In genomic region chr16:53346-54236, GRCh38 we compare ENCODE assay signal across 1 cellular context.
A peak's percentile ranks its signal among the peaks of the same experiment; 100 is the strongest.
TF ChIP-seq lines count a peak whose summit lies in the region.

Gene POLR3K (minus strand): TSS chr16:53608. CDS start chr16:53586, 22 bp downstream.
Gene SNRNP25 (plus strand): TSS chr16:53828. CDS start chr16:54017, 189 bp downstream.

TF ChIP-seq in HepG2, 621 proteins besides CTCF, POLR2A, EP300 and RAD21 (continued from another document and continues in another):
- TF ChIP-seq GMEB1 (CRISPR knock-in tag; IDR thresholded peaks at IDR 0.05; ENCODE audit: borderline replicate concordance) (no peak), ZNF460 (CRISPR knock-in tag; IDR thresholded peaks at IDR 0.05; ENCODE audit: borderline replicate concordance) (no peak), ZNF574 (CRISPR knock-in tag; IDR thresholded peaks at IDR 0.05) (peak; percentile 66; the same call in 1 of the 2 replicates), ZGPAT (CRISPR knock-in tag; IDR thresholded peaks at IDR 0.05) (0 out of 2 replicates have a peak, but pooled peaks have one; percentile 47), ZFYVE20 (CRISPR knock-in tag; IDR thresholded peaks at IDR 0.05; ENCODE audit: borderline replicate concordance, low read depth) (no peak), ZNF20 (CRISPR knock-in tag; IDR thresholded peaks at IDR 0.05) (no peak), SAP130 (CRISPR knock-in tag; IDR thresholded peaks at IDR 0.05; ENCODE audit: low read depth) (peak; percentile 64; the same call in 1 of the 2 replicates), TBX2 (CRISPR knock-in tag; IDR thresholded peaks at IDR 0.05; ENCODE audit: borderline replicate concordance) (peak; percentile 89), TP53 (CRISPR knock-in tag; conservative IDR thresholded peaks at IDR 0.05) (0 out of 2 replicates have a peak, but pooled peaks have one; percentile 39), NCOA5 (CRISPR knock-in tag; IDR thresholded peaks at IDR 0.05) (no peak), CBX2 (IDR thresholded peaks at IDR 0.05; ENCODE audit: low read depth, low read length) (no peak), CBX2 (CRISPR knock-in tag; IDR thresholded peaks at IDR 0.05; ENCODE audit: low read depth) (no peak), GTF3A (CRISPR knock-in tag; conservative IDR thresholded peaks at IDR 0.05) (no peak), FOSL1 (CRISPR knock-in tag; IDR thresholded peaks at IDR 0.05; ENCODE audit: borderline replicate concordance) (no peak), ZFP90 (CRISPR knock-in tag; IDR thresholded peaks at IDR 0.05; ENCODE audit: borderline replicate concordance) (no peak; the same call in none of the 2 replicates), ZNF569 (CRISPR knock-in tag; IDR thresholded peaks at IDR 0.05; ENCODE audit: borderline replicate concordance) (no peak), ZNF235 (CRISPR knock-in tag; IDR thresholded peaks at IDR 0.05; ENCODE audit: borderline replicate concordance) (peak; percentile 42; the same call in 1 of the 2 replicates), ZHX1 (CRISPR knock-in tag; IDR thresholded peaks at IDR 0.05; ENCODE audit: low read depth) (no peak), HOXD1 (CRISPR knock-in tag; IDR thresholded peaks at IDR 0.05) (0 out of 2 replicates have a peak, but pooled peaks have one; percentile 35), ZNF510 (CRISPR knock-in tag; IDR thresholded peaks at IDR 0.05; ENCODE audit: low read depth) (peak; percentile 80), HMG20A (CRISPR knock-in tag; IDR thresholded peaks at IDR 0.05; ENCODE audit: borderline replicate concordance) (no peak), ZC3H13 (CRISPR knock-in tag; IDR thresholded peaks at IDR 0.05) (peak; percentile 56; the same call in 1 of the 2 replicates), HNRNPL (IDR thresholded peaks at IDR 0.05; ENCODE audit: low read depth, low read length) (no peak), ZNF367 (CRISPR knock-in tag; IDR thresholded peaks at IDR 0.05; ENCODE audit: borderline replicate concordance) (peak; percentile 75; the same call in 1 of the 2 replicates), BRCA1 (CRISPR knock-in tag; IDR thresholded peaks at IDR 0.05) (peak; percentile 65; the same call in 1 of the 2 replicates), NPAS2 (CRISPR knock-in tag; IDR thresholded peaks at IDR 0.05; ENCODE audit: borderline replicate concordance) (no peak), SMARCC2 (IDR thresholded peaks at IDR 0.05) (no peak), ZNF775 (CRISPR knock-in tag; IDR thresholded peaks at IDR 0.05; ENCODE audit: borderline replicate concordance) (no peak), ZNF414 (CRISPR knock-in tag; IDR thresholded peaks at IDR 0.05) (0 out of 2 replicates have a peak, but pooled peaks have one; percentile 62), PCBP1 (IDR thresholded peaks at IDR 0.05; ENCODE audit: borderline replicate concordance, low read depth, low read length) (no peak), ZNF616 (CRISPR knock-in tag; IDR thresholded peaks at IDR 0.05; ENCODE audit: low read depth) (peak; percentile 78; the same call in 1 of the 2 replicates), ZNF737 (CRISPR knock-in tag; IDR thresholded peaks at IDR 0.05; ENCODE audit: borderline replicate concordance) (no peak), SMAD9 (CRISPR knock-in tag; IDR thresholded peaks at IDR 0.05) (no peak; the same call in 1 of the 2 replicates), ZNF143 (CRISPR knock-in tag; IDR thresholded peaks at IDR 0.05) (peak; percentile 70), ZNF468 (CRISPR knock-in tag; IDR thresholded peaks at IDR 0.05) (no peak), MEF2D (CRISPR knock-in tag; IDR thresholded peaks at IDR 0.05) (peak; percentile 32; the same call in 1 of the 2 replicates), ZBTB37 (CRISPR knock-in tag; IDR thresholded peaks at IDR 0.05) (no peak), ZNF605 (CRISPR knock-in tag; IDR thresholded peaks at IDR 0.05) (peak; percentile 70), MED1 (CRISPR knock-in tag; IDR thresholded peaks at IDR 0.05) (peak; percentile 14; the same call in 1 of the 2 replicates)
- TF ChIP-seq, protein P1, sequence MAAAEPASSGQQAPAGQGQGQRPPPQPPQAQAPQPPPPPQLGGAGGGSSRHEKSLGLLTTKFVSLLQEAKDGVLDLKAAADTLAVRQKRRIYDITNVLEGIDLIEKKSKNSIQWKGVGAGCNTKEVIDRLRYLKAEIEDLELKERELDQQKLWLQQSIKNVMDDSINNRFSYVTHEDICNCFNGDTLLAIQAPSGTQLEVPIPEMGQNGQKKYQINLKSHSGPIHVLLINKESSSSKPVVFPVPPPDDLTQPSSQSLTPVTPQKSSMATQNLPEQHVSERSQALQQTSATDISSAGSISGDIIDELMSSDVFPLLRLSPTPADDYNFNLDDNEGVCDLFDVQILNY (CRISPR knock-in tag; conservative IDR thresholded peaks at IDR 0.05): peak; percentile 81; the same call in 1 of the 2 replicates
- TF ChIP-seq, protein P2, sequence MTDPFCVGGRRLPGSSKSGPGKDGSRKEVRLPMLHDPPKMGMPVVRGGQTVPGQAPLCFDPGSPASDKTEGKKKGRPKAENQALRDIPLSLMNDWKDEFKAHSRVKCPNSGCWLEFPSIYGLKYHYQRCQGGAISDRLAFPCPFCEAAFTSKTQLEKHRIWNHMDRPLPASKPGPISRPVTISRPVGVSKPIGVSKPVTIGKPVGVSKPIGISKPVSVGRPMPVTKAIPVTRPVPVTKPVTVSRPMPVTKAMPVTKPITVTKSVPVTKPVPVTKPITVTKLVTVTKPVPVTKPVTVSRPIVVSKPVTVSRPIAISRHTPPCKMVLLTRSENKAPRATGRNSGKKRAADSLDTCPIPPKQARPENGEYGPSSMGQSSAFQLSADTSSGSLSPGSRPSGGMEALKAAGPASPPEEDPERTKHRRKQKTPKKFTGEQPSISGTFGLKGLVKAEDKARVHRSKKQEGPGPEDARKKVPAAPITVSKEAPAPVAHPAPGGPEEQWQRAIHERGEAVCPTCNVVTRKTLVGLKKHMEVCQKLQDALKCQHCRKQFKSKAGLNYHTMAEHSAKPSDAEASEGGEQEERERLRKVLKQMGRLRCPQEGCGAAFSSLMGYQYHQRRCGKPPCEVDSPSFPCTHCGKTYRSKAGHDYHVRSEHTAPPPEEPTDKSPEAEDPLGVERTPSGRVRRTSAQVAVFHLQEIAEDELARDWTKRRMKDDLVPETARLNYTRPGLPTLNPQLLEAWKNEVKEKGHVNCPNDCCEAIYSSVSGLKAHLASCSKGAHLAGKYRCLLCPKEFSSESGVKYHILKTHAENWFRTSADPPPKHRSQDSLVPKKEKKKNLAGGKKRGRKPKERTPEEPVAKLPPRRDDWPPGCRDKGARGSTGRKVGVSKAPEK (CRISPR knock-in tag; IDR thresholded peaks at IDR 0.05; ENCODE audit: borderline replicate concordance): no peak
- TF ChIP-seq, protein P3, sequence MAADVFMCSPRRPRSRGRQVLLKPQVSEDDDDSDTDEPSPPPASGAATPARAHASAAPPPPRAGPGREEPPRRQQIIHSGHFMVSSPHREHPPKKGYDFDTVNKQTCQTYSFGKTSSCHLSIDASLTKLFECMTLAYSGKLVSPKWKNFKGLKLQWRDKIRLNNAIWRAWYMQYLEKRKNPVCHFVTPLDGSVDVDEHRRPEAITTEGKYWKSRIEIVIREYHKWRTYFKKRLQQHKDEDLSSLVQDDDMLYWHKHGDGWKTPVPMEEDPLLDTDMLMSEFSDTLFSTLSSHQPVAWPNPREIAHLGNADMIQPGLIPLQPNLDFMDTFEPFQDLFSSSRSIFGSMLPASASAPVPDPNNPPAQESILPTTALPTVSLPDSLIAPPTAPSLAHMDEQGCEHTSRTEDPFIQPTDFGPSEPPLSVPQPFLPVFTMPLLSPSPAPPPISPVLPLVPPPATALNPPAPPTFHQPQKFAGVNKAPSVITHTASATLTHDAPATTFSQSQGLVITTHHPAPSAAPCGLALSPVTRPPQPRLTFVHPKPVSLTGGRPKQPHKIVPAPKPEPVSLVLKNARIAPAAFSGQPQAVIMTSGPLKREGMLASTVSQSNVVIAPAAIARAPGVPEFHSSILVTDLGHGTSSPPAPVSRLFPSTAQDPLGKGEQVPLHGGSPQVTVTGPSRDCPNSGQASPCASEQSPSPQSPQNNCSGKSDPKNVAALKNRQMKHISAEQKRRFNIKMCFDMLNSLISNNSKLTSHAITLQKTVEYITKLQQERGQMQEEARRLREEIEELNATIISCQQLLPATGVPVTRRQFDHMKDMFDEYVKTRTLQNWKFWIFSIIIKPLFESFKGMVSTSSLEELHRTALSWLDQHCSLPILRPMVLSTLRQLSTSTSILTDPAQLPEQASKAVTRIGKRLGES (CRISPR knock-in tag; IDR thresholded peaks at IDR 0.05; ENCODE audit: borderline replicate concordance): peak; percentile 31; the same call in 1 of the 2 replicates
- TF ChIP-seq, protein P4, sequence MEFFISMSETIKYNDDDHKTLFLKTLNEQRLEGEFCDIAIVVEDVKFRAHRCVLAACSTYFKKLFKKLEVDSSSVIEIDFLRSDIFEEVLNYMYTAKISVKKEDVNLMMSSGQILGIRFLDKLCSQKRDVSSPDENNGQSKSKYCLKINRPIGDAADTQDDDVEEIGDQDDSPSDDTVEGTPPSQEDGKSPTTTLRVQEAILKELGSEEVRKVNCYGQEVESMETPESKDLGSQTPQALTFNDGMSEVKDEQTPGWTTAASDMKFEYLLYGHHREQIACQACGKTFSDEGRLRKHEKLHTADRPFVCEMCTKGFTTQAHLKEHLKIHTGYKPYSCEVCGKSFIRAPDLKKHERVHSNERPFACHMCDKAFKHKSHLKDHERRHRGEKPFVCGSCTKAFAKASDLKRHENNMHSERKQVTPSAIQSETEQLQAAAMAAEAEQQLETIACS (CRISPR knock-in tag; IDR thresholded peaks at IDR 0.05): no peak
